ENCODE assay signal across 8 cellular contexts in genomic region chr3:97823081-97823480, GRCh38. TPM values are rescaled to one million over a fixed set of nuclear protein-coding genes. Genes with fewer than 3 reads are reported as not detected.
A peak's percentile ranks its signal among the peaks of the same experiment; 100 is the strongest.
DNase-seq lines count a peak whose midpoint lies in the region; ATAC-seq and TF ChIP-seq lines count a peak whose summit lies in the region.

No MANE protein-coding gene starts in this region.

- no peak overlapping the region for H3K27ac ChIP-seq in stomach smooth muscle (ENCODE audit: low read length)

- peak overlapping the region; percentile 68 for H3K27ac Mint-ChIP-seq in activated naive CD8-positive, alpha-beta T cell

- TF ChIP-seq CTCF in kidney epithelial cell (IDR thresholded peaks at IDR 0.05; ENCODE audit: insufficient read depth, low read length, poor library complexity, severe bottlenecking) = no peak

- H3K36me3 ChIP-seq in kidney epithelial cell (ENCODE audit: control insufficient read depth, insufficient read depth, low read length) = no peaks in the 10 kb centered on the region
- H3K36me3 ChIP-seq in stomach smooth muscle (ENCODE audit: control insufficient read depth in 2 of 2, insufficient read depth in 2 of 2, low read length in 2 of 2) = no peaks in the 10 kb centered on the region

- peaks cover 22% of the 10 kb centered on the region for H3K4me1 Mint-ChIP-seq in activated naive CD8-positive, alpha-beta T cell (ENCODE audit: low read depth)

- H3K9me3 ChIP-seq in stomach smooth muscle (ENCODE audit: control insufficient read depth in 2 of 2, low read length in 2 of 2) = no peaks in the 10 kb centered on the region

- peaks cover 7% of the 10 kb centered on the region for H3K4me1 ChIP-seq in stomach smooth muscle (ENCODE audit: control insufficient read depth, insufficient read depth, low read length)

- ATAC-seq in GM18498 (IDR thresholded peaks at IDR 0.05; ENCODE audit: unreplicated experiment) (no peak), HG02840 (IDR thresholded peaks at IDR 0.05; ENCODE audit: low FRiP score, unreplicated experiment) (no peak)

- H3K4me3 ChIP-seq in kidney epithelial cell (ENCODE audit: low read depth, low read length) = peak overlapping the region; percentile 65
- H3K4me3 ChIP-seq in stomach smooth muscle (ENCODE audit: low read length in 2 of 2) = peak overlapping the region; percentile 86 to 92

- H3K36me3 Mint-ChIP-seq in activated naive CD8-positive, alpha-beta T cell = no peaks in the 10 kb centered on the region

- H3K4me3 Mint-ChIP-seq in activated naive CD8-positive, alpha-beta T cell = peak overlapping the region; percentile 95

- H3K27me3 ChIP-seq in kidney epithelial cell (ENCODE audit: control insufficient read depth, insufficient read depth, low read length) (no peaks in the 10 kb centered on the region), stomach smooth muscle (ENCODE audit: control insufficient read depth in 1 of 2, insufficient read depth in 2 of 2, low read length in 2 of 2) (no peaks in the 10 kb centered on the region)

- peaks cover 7% of the 10 kb centered on the region for H3K27me3 Mint-ChIP-seq in activated naive CD8-positive, alpha-beta T cell

- no peaks in the 10 kb centered on the region for H3K9me3 Mint-ChIP-seq in activated naive CD8-positive, alpha-beta T cell (ENCODE audit: low read depth)

- DNase-seq in NCI-H82 (lab: John Stamatoyannopoulos, UW) = peak; percentile 43
- DNase-seq in NCI-H82 treated with DMSO at 0.1 percent for 48 hours (lab: John Stamatoyannopoulos, UW; ENCODE audit: unreplicated experiment) = no peak
- no peak for DNase-seq in kidney epithelial cell (ENCODE audit: low read depth)
- no peak for DNase-seq in amygdala (lab: John Stamatoyannopoulos, UW)

- peak overlapping the region; percentile 80 to 84 for H3K9ac ChIP-seq in stomach smooth muscle (ENCODE audit: low read length in 2 of 2)

RNA-seq across cellular contexts. Expression of gene CRYBG3, which starts 1.3 kb away (rescaled TPM):
- total RNA-seq in kidney epithelial cell = 10.5 and 13.1 TPM in 2 replicates

RNA-seq across cellular contexts. Expression of gene ARL6, which starts 58.5 kb away (rescaled TPM):
- total RNA-seq in kidney epithelial cell = 7.0 and 13.0 TPM in 2 replicates
